ENCODE assay signal across 8 cellular contexts in the genomic region with DNA sequence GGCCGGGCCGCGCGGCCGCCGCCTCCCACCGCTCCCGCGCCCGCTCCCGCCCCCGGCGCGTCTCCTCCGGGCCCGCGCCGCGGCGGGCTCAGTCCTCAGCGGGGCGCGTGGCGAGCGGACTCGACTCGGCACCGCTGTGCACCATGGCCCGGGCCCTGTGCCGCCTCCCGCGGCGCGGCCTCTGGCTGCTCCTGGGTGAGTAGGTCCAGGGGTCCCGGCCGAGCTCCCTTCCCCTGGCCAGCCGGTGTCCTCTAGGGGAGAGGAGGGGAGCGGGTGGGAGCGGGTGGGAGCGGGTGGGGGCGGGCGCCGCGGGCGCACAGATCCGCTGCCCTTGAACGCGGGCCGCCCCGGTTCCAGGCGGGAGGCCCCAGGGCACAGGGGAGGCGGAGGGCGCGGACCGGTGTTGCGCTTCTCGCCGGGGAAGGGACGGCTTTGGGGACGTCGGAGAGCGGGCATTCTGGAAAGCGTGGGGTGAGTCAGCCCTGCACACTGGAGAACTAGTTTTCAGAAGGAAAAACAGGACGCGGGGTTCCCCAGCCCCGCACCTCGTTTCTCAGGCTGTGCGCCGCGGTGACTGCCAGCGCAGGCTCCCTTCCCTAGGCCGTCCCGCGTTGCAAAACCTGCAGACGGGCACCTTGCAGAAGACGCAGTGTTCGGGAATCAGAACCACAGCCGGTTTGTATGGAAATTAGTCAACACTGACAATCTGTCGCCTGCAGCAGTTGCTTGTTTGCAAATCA. TPM values are rescaled to one million over a fixed set of nuclear protein-coding genes. Genes with fewer than 3 reads are reported as not detected.
A peak's percentile ranks its signal among the peaks of the same experiment; 100 is the strongest.
DNase-seq lines count a peak whose midpoint lies in the region; ATAC-seq and TF ChIP-seq lines count a peak whose summit lies in the region.

A gene (plus strand): TSS at position 91 of the 740 bp plus-strand sequence. CDS start 53 bp downstream, at position 144.

- H3K27me3 ChIP-seq in GM06990 (replicated peaks; ENCODE audit: control insufficient read depth, insufficient read depth, low read length) (no peaks in the 10 kb centered on the region; the same call in none of the 2 replicates), RWPE2 (ENCODE audit: insufficient read depth, poor library complexity, severe bottlenecking) (no peaks in the 10 kb centered on the region), endodermal cell (ENCODE audit: control insufficient read depth, insufficient read depth, low read length, poor library complexity, severe bottlenecking) (peaks cover 34% of the 10 kb centered on the region), upper lobe of right lung (peaks cover 31% of the 10 kb centered on the region)

- TF ChIP-seq CTCF in GM06990 (IDR thresholded peaks at IDR 0.05; ENCODE audit: insufficient read depth, low read length, poor library complexity, severe bottlenecking) (no peak), RWPE2 (IDR thresholded peaks at IDR 0.05; ENCODE audit: poor library complexity, severe bottlenecking) (no peak), endodermal cell (conservative IDR thresholded peaks at IDR 0.05) (no peak), mesothelial cell of epicardium (IDR thresholded peaks at IDR 0.05; ENCODE audit: unreplicated experiment) (no peak), upper lobe of right lung (IDR thresholded peaks at IDR 0.05) (no peak)

- H3K27ac ChIP-seq in RWPE2 (ENCODE audit: poor library complexity, severe bottlenecking) (no peak within 1 kb of the TSS), endodermal cell (ENCODE audit: low read depth, low read length) (no peak within 1 kb of the TSS), upper lobe of right lung (no peak within 1 kb of the TSS)

- H3K27ac Mint-ChIP-seq in endodermal cell (peak within 1 kb of the TSS; percentile 74), mesothelial cell of epicardium (no peak within 1 kb of the TSS)

- peak; percentile 52 for ATAC-seq in RWPE2 (ENCODE audit: low read depth)
- peak; percentile 40 for ATAC-seq in upper lobe of right lung
- no peak for ATAC-seq in GM21526 (IDR thresholded peaks at IDR 0.05; ENCODE audit: low FRiP score, unreplicated experiment)
- ATAC-seq in HG02588 (IDR thresholded peaks at IDR 0.05; ENCODE audit: unreplicated experiment): no peak

- H3K9me3 ChIP-seq in RWPE2 (ENCODE audit: severe bottlenecking) (no peaks in the 10 kb centered on the region), endodermal cell (ENCODE audit: control insufficient read depth, low read length) (no peaks in the 10 kb centered on the region), upper lobe of right lung (no peaks in the 10 kb centered on the region)

- no peak for DNase-seq in GM06990 (ENCODE audit: extremely low read depth, insufficient read length)
- no peak for DNase-seq in RWPE2 (ENCODE audit: low spot score)
- DNase-seq in endodermal cell: peak; percentile 69
- DNase-seq in mesothelial cell of epicardium (ENCODE audit: low spot score in 2 of 2, unreplicated experiment in 2 of 2): no peak
- peak; percentile 69 for DNase-seq in upper lobe of right lung
- DNase-seq in midbrain (lab: John Stamatoyannopoulos, UW): no peak

- H3K36me3 ChIP-seq in GM06990 (ENCODE audit: control insufficient read depth, insufficient read depth, low read length): no peaks in the 10 kb centered on the region
- H3K36me3 ChIP-seq in RWPE2 (ENCODE audit: low read depth): no peaks in the 10 kb centered on the region
- no peaks in the 10 kb centered on the region for H3K36me3 ChIP-seq in endodermal cell (ENCODE audit: control insufficient read depth, insufficient read depth, low read length)
- no peaks in the 10 kb centered on the region for H3K36me3 ChIP-seq in upper lobe of right lung

- peaks cover 13% of the 10 kb centered on the region for H3K4me1 Mint-ChIP-seq in endodermal cell
- H3K4me1 Mint-ChIP-seq in mesothelial cell of epicardium: peaks cover 27% of the 10 kb centered on the region

- intact Hi-C loops in upper lobe of right lung (cut with DNase I): loop anchor here (5.0 kb wide), 1 partner anchor 408 kb away; no protein-coding TSS in a partner anchor

- no peak within 1 kb of the TSS for H3K9ac ChIP-seq in endodermal cell (ENCODE audit: extremely low read depth, low read length, poor library complexity, severe bottlenecking)

- H3K9me3 Mint-ChIP-seq in endodermal cell (no peaks in the 10 kb centered on the region), mesothelial cell of epicardium (no peaks in the 10 kb centered on the region)

- H3K27me3 Mint-ChIP-seq in endodermal cell (ENCODE audit: insufficient read depth) (peaks cover 52% of the 10 kb centered on the region), mesothelial cell of epicardium (ENCODE audit: low read depth) (peaks cover 72% of the 10 kb centered on the region)

- H3K4me1 ChIP-seq in RWPE2 (ENCODE audit: insufficient read depth, poor library complexity, severe bottlenecking): peaks cover 8% of the 10 kb centered on the region
- H3K4me1 ChIP-seq in endodermal cell (ENCODE audit: control insufficient read depth, insufficient read depth, low read length): no peaks in the 10 kb centered on the region
- peaks cover 8% of the 10 kb centered on the region for H3K4me1 ChIP-seq in upper lobe of right lung

- H3K36me3 Mint-ChIP-seq in endodermal cell (ENCODE audit: low read depth) (no peaks in the 10 kb centered on the region), mesothelial cell of epicardium (no peaks in the 10 kb centered on the region)

- H3K4me3 Mint-ChIP-seq in endodermal cell (peak within 1 kb of the TSS; percentile 60), mesothelial cell of epicardium (peak within 1 kb of the TSS; percentile 71)

- peak within 1 kb of the TSS; percentile 25 for H3K4me3 ChIP-seq in GM06990 (replicated peaks; ENCODE audit: low read depth, low read length)
- H3K4me3 ChIP-seq in RWPE2 (ENCODE audit: severe bottlenecking): peak within 1 kb of the TSS; percentile 25
- H3K4me3 ChIP-seq in endodermal cell (ENCODE audit: low read length): peak within 1 kb of the TSS; percentile 64
- peak within 1 kb of the TSS; percentile 45 for H3K4me3 ChIP-seq in upper lobe of right lung

- 6 to 7% methylated on average over 39 to 79 of the region's 79 CpGs for WGBS in endodermal cell (ENCODE audit: insufficient coverage in 1 of 2, insufficient read length in 1 of 2), 2 experiments

RNA-seq across cellular contexts. Expression of the gene that starts here (rescaled TPM):
- total RNA-seq in endodermal cell (1 to 10 TPM in 1 of 2 donors, under 1 TPM in 1; 0.40 to 1.6 TPM), mesothelial cell of epicardium (2.0 to 2.1 TPM (median 2.0 TPM) in 3 replicates), upper lobe of right lung (11.1 TPM)
- polyA plus RNA-seq in endodermal cell (2013, experiment 1 of 2): 1.2 TPM
- polyA plus RNA-seq in endodermal cell (2013, experiment 2 of 2): 0.83 TPM

Comparison
In these comparisons a context has a peak if more than half of its experiments do, and no peak if none do; other contexts are left out.
1. DNase-seq: peak in endodermal cell (single experiment) and upper lobe of right lung (single experiment); none in GM06990 (single experiment), RWPE2 (single experiment), mesothelial cell of epicardium (0 of 2) and midbrain (single experiment).
2. ATAC-seq: peak in RWPE2 (single experiment) and upper lobe of right lung (single experiment); none in GM21526 (single experiment) and HG02588 (single experiment).
3. Peak in every context shown above with its lines, with median percentiles within 50 percentile points of each other: H3K4me3 ChIP-seq.